Comparison of ENCODE assay signal across 11 cellular contexts in the genomic region with DNA sequence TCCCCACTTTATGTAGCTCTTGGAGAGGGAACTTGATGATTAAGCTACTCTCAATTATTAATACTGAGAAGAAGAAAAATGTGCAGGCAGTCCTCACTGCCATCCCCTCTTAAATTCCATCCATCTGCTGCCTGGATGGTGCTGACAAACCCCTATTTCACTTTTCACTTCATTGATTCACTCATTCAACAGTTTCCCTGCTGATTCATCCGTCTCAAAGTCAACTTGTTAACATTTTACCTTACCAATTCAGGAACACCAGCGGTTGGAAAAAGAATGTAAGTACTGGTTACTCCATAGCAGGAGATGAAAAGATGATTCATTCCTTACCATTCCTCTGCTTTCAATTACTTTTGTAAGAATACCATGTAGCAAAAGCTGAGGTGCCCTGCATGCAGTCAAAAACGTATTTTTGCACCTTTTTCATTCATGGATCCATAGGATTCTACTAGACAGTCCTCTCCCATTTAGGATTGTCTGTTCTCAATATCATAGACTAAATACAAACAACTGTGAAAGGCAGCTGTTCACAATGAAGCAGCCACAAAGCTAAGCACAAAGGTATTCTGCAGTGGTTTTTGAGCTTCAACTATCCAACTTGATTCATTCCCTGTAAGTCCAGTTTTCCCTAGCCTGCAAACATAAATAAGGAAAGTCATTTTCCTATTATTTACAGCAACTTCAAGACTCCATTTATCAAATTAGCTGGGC.
A peak's percentile ranks its signal among the peaks of the same experiment; 100 is the strongest.
DNase-seq lines count a peak whose midpoint lies in the region; ATAC-seq, FAIRE-seq and TF ChIP-seq lines count a peak whose summit lies in the region.
"Had no signal": no experiment of that assay in that cellular context is flagged by ENCODE, and none has a peak within 500 bp of the region (broad histone marks: within the 10 kb centered on the region; RNA-seq: fewer than 3 reads in every experiment).

No MANE protein-coding gene starts in this region.

- H3K4me2 ChIP-seq in A549, result peak overlapping the region; percentile 45

- TF ChIP-seq CTCF in A549 (IDR thresholded peaks at IDR 0.05), result no peak
- TF ChIP-seq CTCF in gastroesophageal sphincter (IDR thresholded peaks at IDR 0.05), result no peak

- H3K27ac ChIP-seq in A549 (peak overlapping the region; percentile 60 to 76), gastroesophageal sphincter (peak overlapping the region in 3 of 4 donors; percentile 8 to 52 (median 27))

- peak overlapping the region; percentile 23 for H3K27ac Mint-ChIP-seq in activated T-helper 2 cell treated with anti-CD3 and anti-CD28 coated beads, Interferon-gamma antibody, Interleukin-2, Interleukin-4, amounts not matched to agents 10 μg/mL and 5 μg/mL and 100 μg/mL, durations not matched to agents 14 hours and 24 hours and 36 hours
- H3K27ac Mint-ChIP-seq: memory B cell had no signal

- TF ChIP-seq POLR2A in A549 (IDR thresholded peaks at IDR 0.05; ENCODE audit: low read length) (no peak), gastroesophageal sphincter (IDR thresholded peaks at IDR 0.05) (no peak)

- FAIRE-seq in A549 (lab: Jason Lieb, UNC), result no peak
- FAIRE-seq in frontal cortex (lab: Jason Lieb, UNC), result no peak

- no peaks in the 10 kb centered on the region for H3K9me3 ChIP-seq in A549
- no peaks in the 10 kb centered on the region for H3K9me3 ChIP-seq in gastroesophageal sphincter

- H3K27me3 ChIP-seq in gastroesophageal sphincter, result no peaks in the 10 kb centered on the region

- POLR2A ChIA-PET in A549 (lab: Yijun Ruan, JAX), result interaction anchor here (0.5 to 0.6 kb wide), 2 partner anchors 33 to 481 kb away, joined by 3 to 4 read pairs; no protein-coding TSS in a partner anchor

- peaks cover 49% of the 10 kb centered on the region for H3K4me1 Mint-ChIP-seq in activated T-helper 2 cell treated with anti-CD3 and anti-CD28 coated beads, Interferon-gamma antibody, Interleukin-2, Interleukin-4, amounts not matched to agents 10 μg/mL and 5 μg/mL and 100 μg/mL, durations not matched to agents 14 hours and 24 hours and 36 hours (ENCODE audit: low read depth)
- H3K4me1 Mint-ChIP-seq: memory B cell had no signal

- CTCF ChIA-PET in A549 (lab: Yijun Ruan, JAX), result interaction anchor here (0.9 to 1.1 kb wide), 2 partner anchors 33 to 39 kb away, joined by 3 read pairs; no protein-coding TSS in a partner anchor

- 11% methylated on average over 3 of the region's 3 CpGs for WGBS in A549 (ENCODE audit: missing lambda C conversion rate)
- WGBS in gastroesophageal sphincter (ENCODE audit: low coverage in 1 of 2), 2 donors, result 63 to 76% methylated on average over 3 of the region's 3 CpGs

- H3K36me3 Mint-ChIP-seq in activated T-helper 2 cell treated with anti-CD3 and anti-CD28 coated beads, Interferon-gamma antibody, Interleukin-2, Interleukin-4, amounts not matched to agents 10 μg/mL and 5 μg/mL and 100 μg/mL, durations not matched to agents 14 hours and 24 hours and 36 hours (ENCODE audit: low read depth), result no peaks in the 10 kb centered on the region
- H3K36me3 Mint-ChIP-seq: memory B cell had no signal

- intact Hi-C loops in activated T-helper 2 cell treated with anti-CD3 and anti-CD28 coated beads, Interferon-gamma antibody, Interleukin-2, Interleukin-4, amounts not matched to agents 10 μg/mL and 5 μg/mL and 100 μg/mL, durations not matched to agents 14 hours and 24 hours and 36 hours (cut with micrococcal nuclease), result no loop called here

- TF ChIP-seq EP300 in A549 (IDR thresholded peaks at IDR 0.05) (peak in 1 of 2 experiments; percentile 24; a peak in 1 of 5 replicates), gastroesophageal sphincter (IDR thresholded peaks at IDR 0.05) (no peak)

- TF ChIP-seq RAD21 in A549 (conservative IDR thresholded peaks at IDR 0.05 in 1 of 2, IDR thresholded peaks at IDR 0.05 in 1 of 2), result no peak; a peak in 1 of 5 replicates

- H3K9me3 Mint-ChIP-seq in activated T-helper 2 cell treated with anti-CD3 and anti-CD28 coated beads, Interferon-gamma antibody, Interleukin-2, Interleukin-4, amounts not matched to agents 10 μg/mL and 5 μg/mL and 100 μg/mL, durations not matched to agents 14 hours and 24 hours and 36 hours, result no peaks in the 10 kb centered on the region
- H3K9me3 Mint-ChIP-seq: memory B cell had no signal

- peak; percentile 63 to 65; a peak in 5 of 6 replicates for ATAC-seq in A549
- ATAC-seq in gastroesophageal sphincter, result no peak

- no peaks in the 10 kb centered on the region for H3K36me3 ChIP-seq in gastroesophageal sphincter

- H3K4me3 ChIP-seq in A549 (no peak overlapping the region), gastroesophageal sphincter (no peak overlapping the region)

- DNase-seq in A549 (ENCODE audit: low read depth in 1 of 2, low spot score in 1 of 2), result peak in 1 of 2 experiments; percentile 61
- peak; percentile 87 for DNase-seq in GM04503 (ENCODE audit: low read depth)
- no peak for DNase-seq in activated T-helper 2 cell treated with anti-CD3 and anti-CD28 coated beads, Interferon-gamma antibody, Interleukin-2, Interleukin-4, amounts not matched to agents 10 μg/mL and 5 μg/mL and 100 μg/mL, durations not matched to agents 14 hours and 24 hours and 36 hours (ENCODE audit: low spot score)
- no peak for DNase-seq in SIG-M5 treated with dmso at 0.1 percent for 504 hours (lab: John Stamatoyannopoulos, UW; ENCODE audit: unreplicated experiment)
- DNase-seq in stimulated activated naive CD4-positive, alpha-beta T cell (lab: John Stamatoyannopoulos, UW), result no peak
- DNase-seq in frontal cortex (ENCODE audit: low spot score in 2 of 2), result no peak
- no peak for DNase-seq in occipital lobe (lab: John Stamatoyannopoulos, UW)
- DNase-seq: C1 segment of cervical spinal cord, KBM-7 had no signal

- no peaks in the 10 kb centered on the region for H3K27me3 Mint-ChIP-seq in activated T-helper 2 cell treated with anti-CD3 and anti-CD28 coated beads, Interferon-gamma antibody, Interleukin-2, Interleukin-4, amounts not matched to agents 10 μg/mL and 5 μg/mL and 100 μg/mL, durations not matched to agents 14 hours and 24 hours and 36 hours (ENCODE audit: low read depth)

- no peak overlapping the region for H3K4me3 Mint-ChIP-seq in activated T-helper 2 cell treated with anti-CD3 and anti-CD28 coated beads, Interferon-gamma antibody, Interleukin-2, Interleukin-4, amounts not matched to agents 10 μg/mL and 5 μg/mL and 100 μg/mL, durations not matched to agents 14 hours and 24 hours and 36 hours (ENCODE audit: low read depth)
- H3K4me3 Mint-ChIP-seq: memory B cell had no signal

- H3K4me1 ChIP-seq in A549 (peaks cover 57% of the 10 kb centered on the region), gastroesophageal sphincter (peaks cover 2 to 46% (median 21%) of the 10 kb centered on the region in 3 donors)

TF ChIP-seq in A549, 52 proteins besides CTCF, POLR2A, EP300 and RAD21:
- TF ChIP-seq JUNB (IDR thresholded peaks at IDR 0.05) (peak; percentile 56; the same call in 1 of the 2 replicates), GATA3 (IDR thresholded peaks at IDR 0.05; ENCODE audit: borderline replicate concordance) (peak; percentile 36; the same call in 1 of the 2 replicates), FOSL2 (IDR thresholded peaks at IDR 0.05) (peak; percentile 62; the same call in 1 of the 2 replicates), FOSL2 (CRISPR knock-in tag; IDR thresholded peaks at IDR 0.05) (peak; percentile 59), CEBPB (IDR thresholded peaks at IDR 0.05) (peak in 1 of 2 experiments; percentile 25; a peak in 1 of 4 replicates), ZFP36 (IDR thresholded peaks at IDR 0.05; ENCODE audit: borderline replicate concordance, partially characterized antibody) (no peak), NR3C1 (IDR thresholded peaks at IDR 0.05) (no peak), TP53 (CRISPR knock-in tag; IDR thresholded peaks at IDR 0.05) (no peak), POLR2AphosphoS2 (conservative IDR thresholded peaks at IDR 0.05; ENCODE audit: low read length) (no peak), MAZ (IDR thresholded peaks at IDR 0.05; ENCODE audit: borderline replicate concordance, low read depth, low read length) (no peak), ELK1 (IDR thresholded peaks at IDR 0.05; ENCODE audit: low read depth, low read length) (no peak)
- TF ChIP-seq, protein P1, sequence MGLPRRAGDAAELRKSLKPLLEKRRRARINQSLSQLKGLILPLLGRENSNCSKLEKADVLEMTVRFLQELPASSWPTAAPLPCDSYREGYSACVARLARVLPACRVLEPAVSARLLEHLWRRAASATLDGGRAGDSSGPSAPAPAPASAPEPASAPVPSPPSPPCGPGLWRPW (IDR thresholded peaks at IDR 0.05), result no peak
